Comparison of ENCODE assay signal across 14 cellular contexts in genomic region chr10:102740229-102740628, GRCh38. TPM values are rescaled to one million over a fixed set of nuclear protein-coding genes. Genes with fewer than 3 reads are reported as not detected.
DNase-seq lines count a peak whose midpoint lies in the region; ATAC-seq and TF ChIP-seq lines count a peak whose summit lies in the region.
"Had no signal": no experiment of that assay in that cellular context is flagged by ENCODE, and none has a peak within 500 bp of the region (broad histone marks: within the 10 kb centered on the region; RNA-seq: fewer than 3 reads in every experiment).

No MANE protein-coding gene starts in this region.

- H3K9me3 ChIP-seq in ascending aorta (no peaks in the 10 kb centered on the region), aorta (ENCODE audit: control insufficient read depth, low read length) (no peaks in the 10 kb centered on the region)
- H3K9me3 ChIP-seq: BLaER1 had no signal

- no peak for ATAC-seq in naive thymus-derived CD8-positive, alpha-beta T cell
- ATAC-seq in aorta (ENCODE audit: low FRiP score) (no peak), HG03159 (IDR thresholded peaks at IDR 0.05; ENCODE audit: unreplicated experiment) (no peak), HG02885 (IDR thresholded peaks at IDR 0.05; ENCODE audit: poor library complexity, unreplicated experiment) (no peak)

- DNase-seq in activated naive CD4-positive, alpha-beta T cell treated with anti-CD3 and anti-CD28 coated beads for 36 hours: no peak
- no peak for DNase-seq in activated naive CD4-positive, alpha-beta T cell (lab: John Stamatoyannopoulos, UW)
- DNase-seq in ascending aorta (ENCODE audit: low spot score in 2 of 2) (no peak), aorta (no peak), NK-92 (lab: John Stamatoyannopoulos, UW; ENCODE audit: unreplicated experiment) (no peak)
- DNase-seq in naive thymus-derived CD8-positive, alpha-beta T cell: no peak
- DNase-seq: Calu3, DMS 273 treated with DMSO at 0.1 percent for 48 hours, HCEC 1CT had no signal

- H3K27me3 Mint-ChIP-seq in activated naive CD4-positive, alpha-beta T cell treated with anti-CD3 and anti-CD28 coated beads for 36 hours (ENCODE audit: low read depth): no peaks in the 10 kb centered on the region
- H3K27me3 Mint-ChIP-seq in naive thymus-derived CD8-positive, alpha-beta T cell: no peaks in the 10 kb centered on the region
- H3K27me3 Mint-ChIP-seq: IgD-negative memory B cell had no signal

- TF ChIP-seq CTCF in ascending aorta (IDR thresholded peaks at IDR 0.05): no peak

- H3K27ac ChIP-seq in ascending aorta (peak overlapping the region; percentile 76), aorta (ENCODE audit: low read depth in 1 of 2, low read length in 2 of 2) (peak overlapping the region; percentile 20 to 33)
- H3K27ac ChIP-seq: 22Rv1, BLaER1 had no signal

- CTCF ChIA-PET in activated naive CD4-positive, alpha-beta T cell treated with anti-CD3 and anti-CD28 coated beads for 36 hours (lab: Charles Lee): interaction anchor here (2.4 to 7.0 kb wide), 2 partner anchors 9 to 13 kb away, joined by 8 to 27 read pairs; no protein-coding TSS in a partner anchor

- H3K4me3 ChIP-seq in ascending aorta (no peak overlapping the region), aorta (ENCODE audit: low read length in 2 of 2) (no peak overlapping the region)
- H3K4me3 ChIP-seq: BLaER1 had no signal

- H3K4me1 Mint-ChIP-seq in activated naive CD4-positive, alpha-beta T cell treated with anti-CD3 and anti-CD28 coated beads for 36 hours (ENCODE audit: low read depth): peaks cover 20% of the 10 kb centered on the region
- H3K4me1 Mint-ChIP-seq in naive thymus-derived CD8-positive, alpha-beta T cell: peaks cover 18 to 28% (median 25%) of the 10 kb centered on the region in 4 donors

- H3K9me3 Mint-ChIP-seq in activated naive CD4-positive, alpha-beta T cell treated with anti-CD3 and anti-CD28 coated beads for 36 hours: no peaks in the 10 kb centered on the region
- peaks cover 0 to 8% (median 0%) of the 10 kb centered on the region in 9 donors for H3K9me3 Mint-ChIP-seq in naive thymus-derived CD8-positive, alpha-beta T cell

- H3K4me1 ChIP-seq in ascending aorta: peaks cover 5 to 16% of the 10 kb centered on the region in 2 donors
- peaks cover 0 to 3% of the 10 kb centered on the region in 2 donors for H3K4me1 ChIP-seq in aorta (ENCODE audit: control insufficient read depth in 1 of 2, insufficient read depth in 2 of 2, low read length in 2 of 2)

- H3K27me3 ChIP-seq in ascending aorta (no peaks in the 10 kb centered on the region), aorta (ENCODE audit: control insufficient read depth in 1 of 2, insufficient read depth in 2 of 2, low read length in 1 of 2) (no peaks in the 10 kb centered on the region)
- H3K27me3 ChIP-seq: BLaER1 had no signal

- POLR2A ChIA-PET in naive thymus-derived CD8-positive, alpha-beta T cell (lab: Charles Lee): interaction anchor here (0.7 kb wide), 1 partner anchor 96 kb away, joined by 3 read pairs; no protein-coding TSS in a partner anchor

- no peaks in the 10 kb centered on the region for H3K36me3 ChIP-seq in ascending aorta
- no peaks in the 10 kb centered on the region for H3K36me3 ChIP-seq in aorta (ENCODE audit: control insufficient read depth in 1 of 2, insufficient read depth in 2 of 2, low read length in 1 of 2)

- WGBS in aorta, 2 donors: 55 to 69% methylated on average over 2 of the region's 2 CpGs

- no peak overlapping the region for H3K4me3 Mint-ChIP-seq in activated naive CD4-positive, alpha-beta T cell treated with anti-CD3 and anti-CD28 coated beads for 36 hours
- H3K4me3 Mint-ChIP-seq in naive thymus-derived CD8-positive, alpha-beta T cell: no peak overlapping the region
- H3K4me3 Mint-ChIP-seq: IgD-negative memory B cell had no signal

- H3K36me3 Mint-ChIP-seq in activated naive CD4-positive, alpha-beta T cell treated with anti-CD3 and anti-CD28 coated beads for 36 hours (ENCODE audit: low read depth): peaks cover 4% of the 10 kb centered on the region
- H3K36me3 Mint-ChIP-seq in naive thymus-derived CD8-positive, alpha-beta T cell: peaks cover 0 to 9% (median 4%) of the 10 kb centered on the region in 3 donors

- H3K27ac Mint-ChIP-seq in activated naive CD4-positive, alpha-beta T cell treated with anti-CD3 and anti-CD28 coated beads for 36 hours: peak overlapping the region; percentile 3
- peak overlapping the region in 7 of 10 donors; percentile 19 to 87 (median 47) for H3K27ac Mint-ChIP-seq in naive thymus-derived CD8-positive, alpha-beta T cell

- intact Hi-C loops in activated naive CD4-positive, alpha-beta T cell treated with anti-CD3 and anti-CD28 coated beads for 36 hours (cut with micrococcal nuclease): no loop called here
- intact Hi-C loops in ascending aorta (cut with DNase I) (no loop called here), aorta (cut with DNase I) (loop anchor here (2.0 to 5.0 kb wide), 2 partner anchors 37 to 75 kb away; no protein-coding TSS in a partner anchor)

RNA-seq across cellular contexts. Expression of gene WBP1L, which starts 3.5 kb away (rescaled TPM):
- 10 to 100 TPM; 10.5 to 11.8 TPM for total RNA-seq in activated naive CD4-positive, alpha-beta T cell treated with anti-CD3 and anti-CD28 coated beads for 36 hours
- 107 TPM for total RNA-seq in ascending aorta
- total RNA-seq in naive thymus-derived CD8-positive, alpha-beta T cell: 10 to 100 TPM; 32.6 to 35.6 TPM
- polyA plus RNA-seq in naive thymus-derived CD8-positive, alpha-beta T cell: 10 to 100 TPM; 22.6 to 28.2 (median 24.1) TPM
- 10 to 100 TPM; 81.1 to 84.7 TPM for total RNA-seq in aorta
- 10 to 100 TPM; 22.4 to 41.7 TPM for polyA plus RNA-seq in aorta

RNA-seq across cellular contexts. Expression of gene SFXN2, which starts 25.8 kb away (rescaled TPM):
- 1 to 10 TPM; 8.7 to 9.4 TPM for total RNA-seq in activated naive CD4-positive, alpha-beta T cell treated with anti-CD3 and anti-CD28 coated beads for 36 hours
- total RNA-seq in ascending aorta (2.1 TPM), aorta (1 to 10 TPM; 5.1 to 8.3 TPM)
- total RNA-seq in naive thymus-derived CD8-positive, alpha-beta T cell: 10 to 100 TPM; 30.0 to 32.6 TPM
- polyA plus RNA-seq in naive thymus-derived CD8-positive, alpha-beta T cell: 10 to 100 TPM in 1 of 3 donors, 1 to 10 TPM in 2; 6.6 to 16.5 (median 9.0) TPM
- polyA plus RNA-seq in aorta: 1 to 10 TPM; 3.2 to 3.5 TPM

RNA-seq across cellular contexts. Expression of gene ARL3, which starts 26.0 kb away (rescaled TPM):
- total RNA-seq in activated naive CD4-positive, alpha-beta T cell treated with anti-CD3 and anti-CD28 coated beads for 36 hours: 1 to 10 TPM; 3.9 TPM
- total RNA-seq in ascending aorta (2.0 TPM), aorta (1 to 10 TPM; 8.2 to 8.6 TPM)
- total RNA-seq in naive thymus-derived CD8-positive, alpha-beta T cell: 1 to 10 TPM; 3.6 to 3.8 TPM
- 1 to 10 TPM; 3.7 to 4.4 (median 3.9) TPM for polyA plus RNA-seq in naive thymus-derived CD8-positive, alpha-beta T cell
- polyA plus RNA-seq in aorta: 10 to 100 TPM; 17.3 to 18.9 TPM

Comparison
In these comparisons a context has a peak if more than half of its experiments do, and no peak if none do; other contexts are left out.
1. intact Hi-C loops: an anchor here in aorta (2.0 to 5.0 kb wide); none called in activated naive CD4-positive, alpha-beta T cell treated with anti-CD3 and anti-CD28 coated beads for 36 hours and ascending aorta.